ENCODE assay signal across 1 cellular context in the genomic region with DNA sequence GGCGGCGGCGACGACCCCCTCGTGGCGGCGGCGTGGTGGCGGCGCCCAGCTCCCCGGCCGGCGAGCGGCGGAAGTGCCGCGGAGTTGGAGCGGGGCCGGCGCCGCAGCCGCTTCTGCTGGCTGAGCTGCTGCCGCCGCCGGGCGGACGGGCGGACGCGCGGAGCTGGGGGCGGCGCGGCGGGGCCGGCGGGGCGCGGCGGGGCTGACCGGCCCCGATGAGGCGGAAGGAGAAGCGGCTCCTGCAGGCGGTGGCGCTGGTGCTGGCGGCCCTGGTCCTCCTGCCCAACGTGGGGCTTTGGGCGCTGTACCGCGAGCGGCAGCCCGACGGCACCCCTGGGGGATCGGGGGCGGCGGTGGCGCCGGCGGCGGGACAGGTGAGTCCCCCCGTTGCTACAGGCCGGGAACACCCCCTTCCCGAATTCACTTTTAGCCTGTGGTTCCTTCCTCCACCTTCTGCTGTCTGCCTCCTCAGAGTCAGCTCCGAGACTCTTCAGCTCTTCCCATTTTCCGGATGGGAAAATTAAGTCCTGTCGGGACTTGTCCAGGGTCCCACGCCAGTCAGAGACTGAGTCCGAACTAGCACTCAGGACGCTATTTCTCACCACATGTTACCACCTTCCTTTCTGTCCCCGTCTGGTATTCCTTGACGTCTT.
TF ChIP-seq lines count a peak whose summit lies in the region.

A gene with protein sequence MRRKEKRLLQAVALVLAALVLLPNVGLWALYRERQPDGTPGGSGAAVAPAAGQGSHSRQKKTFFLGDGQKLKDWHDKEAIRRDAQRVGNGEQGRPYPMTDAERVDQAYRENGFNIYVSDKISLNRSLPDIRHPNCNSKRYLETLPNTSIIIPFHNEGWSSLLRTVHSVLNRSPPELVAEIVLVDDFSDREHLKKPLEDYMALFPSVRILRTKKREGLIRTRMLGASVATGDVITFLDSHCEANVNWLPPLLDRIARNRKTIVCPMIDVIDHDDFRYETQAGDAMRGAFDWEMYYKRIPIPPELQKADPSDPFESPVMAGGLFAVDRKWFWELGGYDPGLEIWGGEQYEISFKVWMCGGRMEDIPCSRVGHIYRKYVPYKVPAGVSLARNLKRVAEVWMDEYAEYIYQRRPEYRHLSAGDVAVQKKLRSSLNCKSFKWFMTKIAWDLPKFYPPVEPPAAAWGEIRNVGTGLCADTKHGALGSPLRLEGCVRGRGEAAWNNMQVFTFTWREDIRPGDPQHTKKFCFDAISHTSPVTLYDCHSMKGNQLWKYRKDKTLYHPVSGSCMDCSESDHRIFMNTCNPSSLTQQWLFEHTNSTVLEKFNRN (plus strand): TSS at position 82 of the 653 bp plus-strand sequence. CDS start 134 bp downstream, at position 216.

TF ChIP-seq in GM23338, 12 proteins besides CTCF, POLR2A, EP300 and RAD21 (continued from another document):
- TF ChIP-seq, protein P1, sequence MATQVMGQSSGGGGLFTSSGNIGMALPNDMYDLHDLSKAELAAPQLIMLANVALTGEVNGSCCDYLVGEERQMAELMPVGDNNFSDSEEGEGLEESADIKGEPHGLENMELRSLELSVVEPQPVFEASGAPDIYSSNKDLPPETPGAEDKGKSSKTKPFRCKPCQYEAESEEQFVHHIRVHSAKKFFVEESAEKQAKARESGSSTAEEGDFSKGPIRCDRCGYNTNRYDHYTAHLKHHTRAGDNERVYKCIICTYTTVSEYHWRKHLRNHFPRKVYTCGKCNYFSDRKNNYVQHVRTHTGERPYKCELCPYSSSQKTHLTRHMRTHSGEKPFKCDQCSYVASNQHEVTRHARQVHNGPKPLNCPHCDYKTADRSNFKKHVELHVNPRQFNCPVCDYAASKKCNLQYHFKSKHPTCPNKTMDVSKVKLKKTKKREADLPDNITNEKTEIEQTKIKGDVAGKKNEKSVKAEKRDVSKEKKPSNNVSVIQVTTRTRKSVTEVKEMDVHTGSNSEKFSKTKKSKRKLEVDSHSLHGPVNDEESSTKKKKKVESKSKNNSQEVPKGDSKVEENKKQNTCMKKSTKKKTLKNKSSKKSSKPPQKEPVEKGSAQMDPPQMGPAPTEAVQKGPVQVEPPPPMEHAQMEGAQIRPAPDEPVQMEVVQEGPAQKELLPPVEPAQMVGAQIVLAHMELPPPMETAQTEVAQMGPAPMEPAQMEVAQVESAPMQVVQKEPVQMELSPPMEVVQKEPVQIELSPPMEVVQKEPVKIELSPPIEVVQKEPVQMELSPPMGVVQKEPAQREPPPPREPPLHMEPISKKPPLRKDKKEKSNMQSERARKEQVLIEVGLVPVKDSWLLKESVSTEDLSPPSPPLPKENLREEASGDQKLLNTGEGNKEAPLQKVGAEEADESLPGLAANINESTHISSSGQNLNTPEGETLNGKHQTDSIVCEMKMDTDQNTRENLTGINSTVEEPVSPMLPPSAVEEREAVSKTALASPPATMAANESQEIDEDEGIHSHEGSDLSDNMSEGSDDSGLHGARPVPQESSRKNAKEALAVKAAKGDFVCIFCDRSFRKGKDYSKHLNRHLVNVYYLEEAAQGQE (IDR thresholded peaks at IDR 0.05; ENCODE audit: unreplicated experiment): no peak
- TF ChIP-seq ZNF331 (CRISPR knock-in tag; IDR thresholded peaks at IDR 0.05; ENCODE audit: low read depth): no peak
